14 cellular contexts compared by ENCODE assay signal in the genomic region with DNA sequence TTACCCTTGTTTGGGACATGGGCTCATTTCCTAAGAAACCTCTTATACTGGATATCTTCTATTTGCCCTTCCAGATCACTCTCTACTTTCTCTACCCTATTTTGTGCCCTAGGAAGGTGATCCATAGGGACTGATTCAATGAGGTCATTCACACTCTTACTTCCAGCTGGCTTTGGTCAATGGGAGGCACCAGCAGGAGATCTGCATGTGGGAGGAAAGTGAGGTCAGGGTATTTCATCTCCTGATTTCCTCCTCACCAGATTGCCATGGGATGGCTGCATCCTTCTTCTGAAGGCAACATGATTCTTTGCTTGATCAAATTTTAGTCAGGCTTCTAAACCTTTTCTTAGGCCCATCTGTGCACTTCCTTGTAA. TPM values are rescaled to one million over a fixed set of nuclear protein-coding genes. Genes with fewer than 3 reads are reported as not detected.
"Had no signal": no experiment of that assay in that cellular context is flagged by ENCODE, and none has a peak within 500 bp of the region (broad histone marks: within the 10 kb centered on the region; RNA-seq: fewer than 3 reads in every experiment).

No MANE protein-coding gene starts in this region.

- H3K27me3 ChIP-seq: colonic mucosa, upper lobe of right lung had no signal

- H3K4me1 Mint-ChIP-seq: activated CD4-positive, alpha-beta T cell treated with anti-CD3 and anti-CD28 coated beads for 36 hours had no signal

- ATAC-seq: activated CD4-positive, alpha-beta T cell treated with anti-CD3 and anti-CD28 coated beads for 36 hours; activated CD8-positive, alpha-beta T cell treated with anti-CD3 and anti-CD28 coated beads, Interleukin-2, amount 10 ng/mL, durations not matched to agents 7 days and 5 days; left colon; natural killer cell treated with Interleukin-12 subunit alpha and Interleukin-12 subunit beta and Interleukin-15 and Interleukin-18, amount 100 ng/mL, for 72 hours had no signal

- H3K36me3 ChIP-seq: colonic mucosa, upper lobe of right lung had no signal

- H3K36me3 Mint-ChIP-seq: natural killer cell treated with Interleukin-12 subunit alpha and Interleukin-12 subunit beta and Interleukin-15 and Interleukin-18, amount 100 ng/mL, for 72 hours had no signal

- H3K27ac Mint-ChIP-seq: activated CD4-positive, alpha-beta T cell treated with anti-CD3 and anti-CD28 coated beads for 36 hours; activated CD8-positive, alpha-beta T cell treated with anti-CD3 and anti-CD28 coated beads, Interleukin-2, amount 10 ng/mL, durations not matched to agents 7 days and 5 days; activated T-helper 1 cell treated with anti-CD3 and anti-CD28 coated beads, Interleukin-12 subunit alpha, Interleukin-12 subunit beta, Interleukin-2, Interleukin-4 antibody, amounts not matched to agents 30 ng/mL and 10 ng/mL and 1 ng/mL, durations not matched to agents 14 hours and 24 hours and 36 hours; natural killer cell treated with Interleukin-12 subunit alpha and Interleukin-12 subunit beta and Interleukin-15 and Interleukin-18, amount 100 ng/mL, for 72 hours had no signal

- H3K4me3 Mint-ChIP-seq: activated CD4-positive, alpha-beta T cell treated with anti-CD3 and anti-CD28 coated beads for 36 hours; activated CD8-positive, alpha-beta T cell treated with anti-CD3 and anti-CD28 coated beads, Interleukin-2, amount 10 ng/mL, durations not matched to agents 7 days and 5 days; activated T-helper 1 cell treated with anti-CD3 and anti-CD28 coated beads, Interleukin-12 subunit alpha, Interleukin-12 subunit beta, Interleukin-2, Interleukin-4 antibody, amounts not matched to agents 30 ng/mL and 10 ng/mL and 1 ng/mL, durations not matched to agents 14 hours and 24 hours and 36 hours; natural killer cell treated with Interleukin-12 subunit alpha and Interleukin-12 subunit beta and Interleukin-15 and Interleukin-18, amount 100 ng/mL, for 72 hours had no signal

- DNase-seq: activated CD4-positive, alpha-beta T cell treated with anti-CD3 and anti-CD28 coated beads for 36 hours; activated CD8-positive, alpha-beta memory T cell treated with anti-CD3 and anti-CD28 coated beads, Interleukin-2, amount 50 U/mL, for 48 hours; activated CD8-positive, alpha-beta T cell treated with anti-CD3 and anti-CD28 coated beads, Interleukin-2, amount 10 ng/mL, durations not matched to agents 7 days and 5 days; activated naive CD4-positive, alpha-beta T cell treated with Interleukin-2 at 50 U/mL for 16 hours; caudate nucleus; colonic mucosa; hypothalamus; left colon; stimulated activated CD4-positive, alpha-beta T cell treated with anti-CD3 and anti-CD28 coated beads, Interleukin-2, amount 100 ng/mL, for 48 hours; stimulated activated naive CD4-positive, alpha-beta T cell treated with Interleukin-2 at 50 U/mL for 16 hours; upper lobe of right lung had no signal

- H3K4me3 ChIP-seq: colonic mucosa, upper lobe of right lung had no signal

- H3K27ac ChIP-seq: colonic mucosa, upper lobe of right lung had no signal

- H3K4me1 ChIP-seq: colonic mucosa, upper lobe of right lung had no signal

- H3K9me3 Mint-ChIP-seq: activated T-helper 1 cell treated with anti-CD3 and anti-CD28 coated beads, Interleukin-12 subunit alpha, Interleukin-12 subunit beta, Interleukin-2, Interleukin-4 antibody, amounts not matched to agents 30 ng/mL and 10 ng/mL and 1 ng/mL, durations not matched to agents 14 hours and 24 hours and 36 hours; natural killer cell treated with Interleukin-12 subunit alpha and Interleukin-12 subunit beta and Interleukin-15 and Interleukin-18, amount 100 ng/mL, for 72 hours had no signal

- H3K9me3 ChIP-seq: colonic mucosa, upper lobe of right lung had no signal

RNA-seq across cellular contexts. Expression of a gene that starts 15.2 kb away (rescaled TPM):
- total RNA-seq: activated CD8-positive, alpha-beta T cell treated with anti-CD3 and anti-CD28 coated beads, Interleukin-2, amount 10 ng/mL, durations not matched to agents 7 days and 5 days; natural killer cell treated with Interleukin-12 subunit alpha and Interleukin-12 subunit beta and Interleukin-15 and Interleukin-18, amount 100 ng/mL, for 72 hours; pulmonary artery endothelial cell had no signal
